Comparison of ENCODE assay signal across 11 cellular contexts in the genomic region with DNA sequence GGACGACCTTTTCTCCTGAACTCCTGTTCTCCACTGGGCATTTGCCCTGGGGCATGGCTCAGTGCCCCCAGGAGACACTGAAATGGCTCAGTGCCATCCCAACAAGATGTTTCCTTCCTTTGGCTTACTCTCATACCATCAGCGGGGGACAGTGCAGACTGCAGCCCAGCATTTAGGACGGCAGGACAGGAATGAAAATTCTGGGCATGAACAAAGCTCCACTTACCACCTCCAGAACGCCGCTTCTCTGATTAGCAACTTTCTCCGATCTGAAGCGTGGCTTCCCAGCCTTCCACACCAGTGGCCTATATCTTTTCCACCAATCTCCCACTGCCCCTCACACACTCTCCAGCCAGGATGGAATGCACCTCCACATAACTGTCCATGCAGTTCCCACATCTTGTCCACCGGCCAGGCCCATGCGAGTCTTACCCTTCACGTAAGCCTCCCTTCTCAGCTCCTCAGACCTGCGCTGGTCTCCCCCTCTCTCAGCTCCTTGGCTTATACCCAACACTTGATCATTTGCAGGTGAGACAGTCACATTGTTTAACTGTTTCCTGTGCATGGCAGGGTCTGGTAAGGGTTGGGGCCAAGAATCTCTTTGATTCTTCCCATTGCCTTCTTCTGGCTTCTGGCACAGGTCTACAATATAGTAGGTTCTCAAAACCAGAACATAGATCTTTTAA.
DNase-seq lines count a peak whose midpoint lies in the region; ATAC-seq, FAIRE-seq and TF ChIP-seq lines count a peak whose summit lies in the region.
"Had no signal": no experiment of that assay in that cellular context is flagged by ENCODE, and none has a peak within 500 bp of the region (broad histone marks: within the 10 kb centered on the region; RNA-seq: fewer than 3 reads in every experiment).

No MANE protein-coding gene starts in this region.

- no peak for FAIRE-seq in HTR-8/SVneo (lab: Jason Lieb, UNC)
- FAIRE-seq: GM12892, pancreas had no signal

- H3K4me1 ChIP-seq in right lobe of liver (no peaks in the 10 kb centered on the region), thyroid gland (peaks cover 9 to 44% of the 10 kb centered on the region in 2 donors)
- H3K4me1 ChIP-seq: pancreas had no signal

- peak; percentile 42 for DNase-seq in activated naive CD4-positive, alpha-beta T cell treated with Interleukin-2 at 50 U/mL for 16 hours
- no peak for DNase-seq in activated naive CD4-positive, alpha-beta T cell treated with anti-CD3 and anti-CD28 coated beads, Interleukin-2, amount 50 U/mL, for 16 hours
- DNase-seq in activated T-helper 9 cell treated with anti-CD3 and anti-CD28 coated beads, Interleukin-2, amount 50 U/mL, for 16 hours (ENCODE audit: low read depth): peak; percentile 17
- DNase-seq in right lobe of liver (no peak), thyroid gland (peak in 1 of 2 donors; percentile 24), omental fat pad (ENCODE audit: low spot score) (no peak), HTR-8/SVneo (ENCODE audit: insufficient read length, low spot score) (no peak)
- DNase-seq: NCI-H2081, pancreas had no signal

- TF ChIP-seq POLR2A in right lobe of liver (IDR thresholded peaks at IDR 0.05) (no peak), thyroid gland (IDR thresholded peaks at IDR 0.05) (no peak)

- H3K27me3 ChIP-seq in right lobe of liver (no peaks in the 10 kb centered on the region), thyroid gland (no peaks in the 10 kb centered on the region)
- H3K27me3 ChIP-seq: pancreas had no signal

- intact Hi-C loops in right lobe of liver (cut with DNase I): no loop called here
- intact Hi-C loops in thyroid gland (cut with DNase I): no loop called here

- H3K9me3 ChIP-seq in right lobe of liver: no peaks in the 10 kb centered on the region
- no peaks in the 10 kb centered on the region for H3K9me3 ChIP-seq in thyroid gland
- H3K9me3 ChIP-seq: pancreas had no signal

- H3K4me3 ChIP-seq in right lobe of liver: no peak overlapping the region
- peak overlapping the region in 1 of 3 donors; percentile 8 for H3K4me3 ChIP-seq in thyroid gland (replicated peaks in 1 of 3)
- H3K4me3 ChIP-seq: pancreas had no signal

- H3K36me3 ChIP-seq in right lobe of liver (no peaks in the 10 kb centered on the region), thyroid gland (no peaks in the 10 kb centered on the region)
- H3K36me3 ChIP-seq: pancreas had no signal

- 74% methylated on average over 11 of the region's 11 CpGs for WGBS in right lobe of liver (ENCODE audit: insufficient coverage, low coverage, low lambda C conversion rate, missing lambda C conversion rate)
- WGBS in thyroid gland, 2 donors: 86 to 92% methylated on average over 11 of the region's 11 CpGs

- TF ChIP-seq CTCF in right lobe of liver (IDR thresholded peaks at IDR 0.05): no peak
- TF ChIP-seq CTCF in thyroid gland (IDR thresholded peaks at IDR 0.05): no peak
- TF ChIP-seq CTCF in omental fat pad (IDR thresholded peaks at IDR 0.05): no peak

- H3K27ac ChIP-seq in right lobe of liver (peak overlapping the region in 2 of 3 donors; percentile 36 to 57), thyroid gland (peak overlapping the region in 2 of 3 donors; percentile 22 to 58)
- H3K27ac ChIP-seq: pancreas had no signal

- ATAC-seq in right lobe of liver (no peak), omental fat pad (ENCODE audit: low FRiP score) (no peak), GM19397 (IDR thresholded peaks at IDR 0.05; ENCODE audit: unreplicated experiment) (no peak)

Comparison
In these comparisons a context has a peak if more than half of its experiments do, and no peak if none do; other contexts are left out.
1. DNase-seq: peak in activated naive CD4-positive, alpha-beta T cell treated with Interleukin-2 at 50 U/mL for 16 hours (single experiment) and activated T-helper 9 cell treated with anti-CD3 and anti-CD28 coated beads, Interleukin-2, amount 50 U/mL, for 16 hours (single experiment); none in activated naive CD4-positive, alpha-beta T cell treated with anti-CD3 and anti-CD28 coated beads, Interleukin-2, amount 50 U/mL, for 16 hours (single experiment), right lobe of liver (0 of 3), omental fat pad (single experiment) and HTR-8/SVneo (single experiment).